15 cellular contexts compared by ENCODE assay signal in genomic region chr9:136646827-136647711, GRCh38. TPM values are rescaled to one million over a fixed set of nuclear protein-coding genes. Genes with fewer than 3 reads are reported as not detected.
DNase-seq lines count a peak whose midpoint lies in the region; ATAC-seq and TF ChIP-seq lines count a peak whose summit lies in the region.
"Had no signal": no experiment of that assay in that cellular context is flagged by ENCODE, and none has a peak within 500 bp of the region (broad histone marks: within the 10 kb centered on the region; RNA-seq: fewer than 3 reads in every experiment).

No MANE protein-coding gene starts in this region.

- no peaks in the 10 kb centered on the region for H3K9me3 Mint-ChIP-seq in endodermal cell
- H3K9me3 Mint-ChIP-seq in CD4-positive, alpha-beta T cell: no peaks in the 10 kb centered on the region
- H3K9me3 Mint-ChIP-seq: IgD-negative memory B cell; T-helper 2 cell treated with Interferon-gamma antibody and Interleukin-4, amounts not matched to agents 5 μg/mL and 100 μg/mL, for 36 hours had no signal

- H3K9me2 ChIP-seq in DOHH2 (replicated peaks; ENCODE audit: control insufficient read depth, low read length): no peaks in the 10 kb centered on the region

- H4K20me1 ChIP-seq in DOHH2 (ENCODE audit: control insufficient read depth, insufficient read depth, low read depth, low read length): no peaks in the 10 kb centered on the region

- H3K4me3 ChIP-seq in DOHH2 (ENCODE audit: low read length) (no peak overlapping the region), endodermal cell (ENCODE audit: low read length) (no peak overlapping the region), lower lobe of right lung (peak overlapping the region; percentile 51), stomach (peak overlapping the region in 2 of 4 donors; percentile 13 to 19)

- no peak overlapping the region for H3K27ac Mint-ChIP-seq in endodermal cell
- no peak overlapping the region for H3K27ac Mint-ChIP-seq in CD4-positive, alpha-beta T cell
- H3K27ac Mint-ChIP-seq: T-helper 2 cell treated with Interferon-gamma antibody and Interleukin-4, amounts not matched to agents 5 μg/mL and 100 μg/mL, for 36 hours had no signal

- TF ChIP-seq CTCF in DOHH2 (IDR thresholded peaks at IDR 0.05; ENCODE audit: low read depth, low read length, poor library complexity, severe bottlenecking): no peak
- TF ChIP-seq CTCF in endodermal cell (conservative IDR thresholded peaks at IDR 0.05): no peak
- TF ChIP-seq CTCF in lower lobe of right lung (IDR thresholded peaks at IDR 0.05): no peak
- TF ChIP-seq CTCF in stomach (IDR thresholded peaks at IDR 0.05): no peak
- no peak for TF ChIP-seq CTCF in CD4-positive, alpha-beta T cell (IDR thresholded peaks at IDR 0.05)

- peak overlapping the region; percentile 55 for H3K4me2 ChIP-seq in DOHH2 (ENCODE audit: low read length)

- DNase-seq in endodermal cell (no peak), lower lobe of right lung (peak; percentile 48), stomach (no peak), SHP77 (lab: John Stamatoyannopoulos, UW) (no peak), DMS79 (lab: John Stamatoyannopoulos, UW) (no peak)
- no peak for DNase-seq in CD4-positive, alpha-beta T cell
- DNase-seq: activated CD4-positive, alpha-beta T cell treated with anti-CD3 and anti-CD28 coated beads for 1 hour; DMS153; HCEC 1CT; NCI-H1092; nucleus accumbens had no signal

- H3K36me3 ChIP-seq in DOHH2 (ENCODE audit: control insufficient read depth, low read length) (no peaks in the 10 kb centered on the region), endodermal cell (ENCODE audit: control insufficient read depth, insufficient read depth, low read length) (no peaks in the 10 kb centered on the region), lower lobe of right lung (no peaks in the 10 kb centered on the region), stomach (no peaks in the 10 kb centered on the region)

- TF ChIP-seq POLR2A in stomach (IDR thresholded peaks at IDR 0.05): no peak

- TF ChIP-seq EP300 in stomach (IDR thresholded peaks at IDR 0.05): no peak

- H3F3A ChIP-seq in DOHH2 (ENCODE audit: control insufficient read depth, insufficient read depth): peaks cover 5% of the 10 kb centered on the region

- ATAC-seq in lower lobe of right lung: no peak
- ATAC-seq in CD4-positive, alpha-beta T cell (ENCODE audit: poor library complexity): no peak
- no peak for ATAC-seq in HG03565 (IDR thresholded peaks at IDR 0.05; ENCODE audit: unreplicated experiment)

- POLR2A ChIA-PET in CD4-positive, alpha-beta T cell (lab: Charles Lee): no interaction called here

- no peaks in the 10 kb centered on the region for H3K36me3 Mint-ChIP-seq in endodermal cell (ENCODE audit: low read depth)
- H3K36me3 Mint-ChIP-seq in CD4-positive, alpha-beta T cell (ENCODE audit: low read depth): no peaks in the 10 kb centered on the region
- H3K36me3 Mint-ChIP-seq: IgD-negative memory B cell had no signal

- CTCF ChIA-PET in CD4-positive, alpha-beta T cell (lab: Charles Lee): interaction anchor here (1.2 kb wide), 1 partner anchor 15 kb away, joined by 4 read pairs; no protein-coding TSS in a partner anchor

- peaks cover 43% of the 10 kb centered on the region for H3K4me1 ChIP-seq in DOHH2 (ENCODE audit: control insufficient read depth, low read length)
- no peaks in the 10 kb centered on the region for H3K4me1 ChIP-seq in endodermal cell (ENCODE audit: control insufficient read depth, insufficient read depth, low read length)
- peaks cover 41% of the 10 kb centered on the region for H3K4me1 ChIP-seq in lower lobe of right lung
- H3K4me1 ChIP-seq in stomach: peaks cover 25 to 36% (median 29%) of the 10 kb centered on the region in 4 donors

- H3K9me3 ChIP-seq in DOHH2 (ENCODE audit: control insufficient read depth, insufficient read depth, low read length) (no peaks in the 10 kb centered on the region), endodermal cell (ENCODE audit: control insufficient read depth, low read length) (no peaks in the 10 kb centered on the region), lower lobe of right lung (no peaks in the 10 kb centered on the region), stomach (no peaks in the 10 kb centered on the region)
- no peaks in the 10 kb centered on the region for H3K9me3 ChIP-seq in CD4-positive, alpha-beta T cell (ENCODE audit: control insufficient read depth, low read length)

- H3K79me2 ChIP-seq in DOHH2 (ENCODE audit: control insufficient read depth, low read length): no peaks in the 10 kb centered on the region

- H3K9ac ChIP-seq in endodermal cell (ENCODE audit: extremely low read depth, low read length, poor library complexity, severe bottlenecking): no peak overlapping the region

- H3K4me3 Mint-ChIP-seq in endodermal cell: no peak overlapping the region
- H3K4me3 Mint-ChIP-seq in CD4-positive, alpha-beta T cell: no peak overlapping the region
- H3K4me3 Mint-ChIP-seq: T-helper 2 cell treated with Interferon-gamma antibody and Interleukin-4, amounts not matched to agents 5 μg/mL and 100 μg/mL, for 36 hours had no signal

- H3K27me3 ChIP-seq in DOHH2 (ENCODE audit: control insufficient read depth, low read length) (peaks cover 45% of the 10 kb centered on the region), endodermal cell (ENCODE audit: control insufficient read depth, insufficient read depth, low read length, poor library complexity, severe bottlenecking) (peaks cover 11% of the 10 kb centered on the region), lower lobe of right lung (ENCODE audit: low read depth) (no peaks in the 10 kb centered on the region), stomach (peaks cover 3 to 56% (median 21%) of the 10 kb centered on the region in 3 donors)
- H3K27me3 ChIP-seq in CD4-positive, alpha-beta T cell (ENCODE audit: control insufficient read depth, insufficient read depth, low read length): peaks cover 41% of the 10 kb centered on the region

- 92 to 96% methylated on average over 20 to 29 of the region's 29 CpGs for WGBS in endodermal cell (ENCODE audit: insufficient coverage in 1 of 2, insufficient read length in 1 of 2), 2 experiments
- WGBS in stomach, 5 donors: 77 to 88% (median 81%) methylated on average over 16 to 29 of the region's 29 CpGs

- no peaks in the 10 kb centered on the region for H3K4me1 Mint-ChIP-seq in endodermal cell
- H3K4me1 Mint-ChIP-seq in CD4-positive, alpha-beta T cell (ENCODE audit: low read depth): peaks cover 4% of the 10 kb centered on the region

- H3K27me3 Mint-ChIP-seq in endodermal cell (ENCODE audit: insufficient read depth): peaks cover 10% of the 10 kb centered on the region
- peaks cover 31% of the 10 kb centered on the region for H3K27me3 Mint-ChIP-seq in CD4-positive, alpha-beta T cell

- H3K27ac ChIP-seq in DOHH2 (ENCODE audit: low read depth, low read length) (no peak overlapping the region), endodermal cell (ENCODE audit: low read depth, low read length) (peak overlapping the region; percentile 60), lower lobe of right lung (peak overlapping the region; percentile 89), stomach (peak overlapping the region; percentile 26 to 81 (median 70))
- H3K27ac ChIP-seq in CD4-positive, alpha-beta T cell (ENCODE audit: low read depth, low read length): no peak overlapping the region

- intact Hi-C loops in lower lobe of right lung (cut with DNase I): no loop called here
- intact Hi-C loops in stomach (cut with DNase I; ENCODE audit: low total_unique reads): no loop called here
- intact Hi-C loops in CD4-positive, alpha-beta T cell (cut with DNase I, micrococcal nuclease): no loop called here

RNA-seq across cellular contexts. Expression of gene EGFL7, which starts 15.6 kb away (rescaled TPM):
- total RNA-seq in endodermal cell (10 to 100 TPM; 31.5 to 34.0 TPM), lower lobe of right lung (230 TPM), stomach (1,000 to 10,000 TPM in 1 of 5 donors, 10 to 100 TPM in 4; 20.9 to 1,085 (median 42.0) TPM)
- polyA plus RNA-seq in endodermal cell (2013, experiment 1 of 2): 19.7 TPM
- polyA plus RNA-seq in endodermal cell (2013, experiment 2 of 2): 15.6 TPM
- polyA plus RNA-seq in stomach: 100 to 1,000 TPM in 1 of 3 donors, 10 to 100 TPM in 2; 44.8 to 113 (median 79.2) TPM
- total RNA-seq in CD4-positive, alpha-beta T cell: not detected
- polyA plus RNA-seq: IgD-negative memory B cell had no signal

RNA-seq across cellular contexts. Expression of gene AGPAT2, which starts 40.2 kb away (rescaled TPM):
- total RNA-seq in endodermal cell: 10 to 100 TPM; 33.4 to 39.8 TPM
- 16.9 TPM for polyA plus RNA-seq in endodermal cell (2013, experiment 1 of 2)
- polyA plus RNA-seq in endodermal cell (2013, experiment 2 of 2): 14.3 TPM
- 106 TPM for total RNA-seq in lower lobe of right lung
- 100 to 1,000 TPM in 2 of 5 donors, 10 to 100 TPM in 3; 49.6 to 135 (median 68.8) TPM for total RNA-seq in stomach
- 10 to 100 TPM; 32.7 to 88.7 (median 75.1) TPM for polyA plus RNA-seq in stomach
- 1 to 10 TPM; 3.6 to 4.0 TPM for total RNA-seq in CD4-positive, alpha-beta T cell

Comparison
In these comparisons a context has a peak if more than half of its experiments do, and no peak if none do; other contexts are left out.
1. H3K27ac ChIP-seq: peak in endodermal cell (single experiment), lower lobe of right lung (single experiment) and stomach (5 of 5); none in DOHH2 (single experiment) and CD4-positive, alpha-beta T cell (single experiment).
2. RNA of gene EGFL7, which starts 15.6 kb away (total RNA-seq): 230 TPM in lower lobe of right lung (single experiment), 20.9 to 1,085 TPM in stomach and 31.5 to 34.0 TPM in endodermal cell; not detected in CD4-positive, alpha-beta T cell; every median in the first group is over 10 times any median in the second.
3. RNA of gene AGPAT2, which starts 40.2 kb away (total RNA-seq): 106 TPM in lower lobe of right lung (single experiment), 49.6 to 135 TPM in stomach and 33.4 to 39.8 TPM in endodermal cell; 3.6 to 4.0 TPM in CD4-positive, alpha-beta T cell; every median in the first group is over 4 times any median in the second.